ENCODE assay signal across 31 cellular contexts in genomic region chr3:29591579-29591978, GRCh38.
"Had no signal": no experiment of that assay in that cellular context is flagged by ENCODE, and none has a peak within 500 bp of the region (broad histone marks: within the 10 kb centered on the region; RNA-seq: fewer than 3 reads in every experiment).

No MANE protein-coding gene starts in this region.

- H3K27me3 Mint-ChIP-seq: activated CD4-positive, alpha-beta memory T cell treated with anti-CD3 and anti-CD28 coated beads for 36 hours; activated CD4-positive, alpha-beta T cell treated with anti-CD3 and anti-CD28 coated beads, Interleukin-2, amount 10 ng/mL, durations not matched to agents 24 days and 14 days; activated CD8-positive, alpha-beta memory T cell treated with anti-CD3 and anti-CD28 coated beads, Interleukin-2, amount 10 ng/mL, durations not matched to agents 7 days and 5 days; activated naive CD4-positive, alpha-beta T cell treated with anti-CD3 and anti-CD28 coated beads, Interleukin-2, amount 10 ng/mL, durations not matched to agents 7 days and 5 days; activated naive CD8-positive, alpha-beta T cell treated with anti-CD3 and anti-CD28 coated beads, Interleukin-2, amount 10 ng/mL, durations not matched to agents 7 days and 5 days; T-helper 17 cell had no signal

- H3K27me3 ChIP-seq: brain microvascular endothelial cell, heart right ventricle had no signal

- H3K4me3 ChIP-seq: heart right ventricle had no signal

- DNase-seq: activated CD4-positive, alpha-beta memory T cell treated with anti-CD3 and anti-CD28 coated beads for 36 hours; activated CD4-positive, alpha-beta T cell treated with anti-CD3 and anti-CD28 coated beads for 36 hours; activated CD4-positive, alpha-beta T cell treated with anti-CD3 and anti-CD28 coated beads, Interleukin-2, amount 10 ng/mL, durations not matched to agents 24 days and 14 days; activated CD4-positive, CD25-positive, alpha-beta regulatory T cell; activated CD4-positive, CD25-positive, alpha-beta regulatory T cell treated with anti-CD3 and anti-CD28 coated beads, Interleukin-2, amount 50 U/mL, for 72 hours; activated CD8-positive, alpha-beta memory T cell treated with anti-CD3 and anti-CD28 coated beads, Interleukin-2, amount 10 ng/mL, durations not matched to agents 7 days and 5 days; activated CD8-positive, alpha-beta memory T cell treated with anti-CD3 and anti-CD28 coated beads, Interleukin-2, amount 50 U/mL, for 4 hours; activated CD8-positive, alpha-beta T cell treated with anti-CD3 and anti-CD28 coated beads, Interleukin-2, amount 10 ng/mL, durations not matched to agents 7 days and 5 days; activated gamma-delta T cell; activated naive CD4-positive, alpha-beta T cell; activated naive CD4-positive, alpha-beta T cell treated with anti-CD3 and anti-CD28 coated beads, Interleukin-2, amount 10 ng/mL, durations not matched to agents 7 days and 5 days; activated naive CD8-positive, alpha-beta T cell treated with anti-CD3 and anti-CD28 coated beads, Interleukin-2, amount 10 ng/mL, durations not matched to agents 7 days and 5 days; activated T-cell treated with anti-CD3 and anti-CD28 coated beads, Interleukin-2, amount 50 U/mL, for 1 hour; activated T-cell treated with anti-CD3 and anti-CD28 coated beads, Interleukin-2, amount 50 U/mL, for 72 hours; amniotic stem cell; anterior cingulate cortex; brain microvascular endothelial cell; caudate nucleus; effector CD8-positive, alpha-beta T cell; foreskin fibroblast; heart right ventricle; T-helper 1 cell; T-helper 17 cell; T1000 had no signal

- FAIRE-seq: colon, endometrium, endothelial cell of umbilical vein, frontal cortex had no signal

- H3K4me3 Mint-ChIP-seq: activated CD4-positive, alpha-beta memory T cell treated with anti-CD3 and anti-CD28 coated beads for 36 hours; activated CD4-positive, alpha-beta T cell treated with anti-CD3 and anti-CD28 coated beads for 36 hours; activated CD4-positive, alpha-beta T cell treated with anti-CD3 and anti-CD28 coated beads, Interleukin-2, amount 10 ng/mL, durations not matched to agents 24 days and 14 days; activated CD8-positive, alpha-beta memory T cell treated with anti-CD3 and anti-CD28 coated beads, Interleukin-2, amount 10 ng/mL, durations not matched to agents 7 days and 5 days; activated CD8-positive, alpha-beta T cell treated with anti-CD3 and anti-CD28 coated beads, Interleukin-2, amount 10 ng/mL, durations not matched to agents 7 days and 5 days; activated naive CD4-positive, alpha-beta T cell treated with anti-CD3 and anti-CD28 coated beads, Interleukin-2, amount 10 ng/mL, durations not matched to agents 7 days and 5 days; activated naive CD8-positive, alpha-beta T cell treated with anti-CD3 and anti-CD28 coated beads, Interleukin-2, amount 10 ng/mL, durations not matched to agents 7 days and 5 days; activated T-cell treated with anti-CD3 and anti-CD28 coated beads, Interleukin-2, amount 50 U/mL, for 72 hours; T-helper 17 cell; T-helper 2 cell treated with Interferon-gamma antibody and Interleukin-4, amounts not matched to agents 5 μg/mL and 100 μg/mL, for 36 hours had no signal

- H3K36me3 Mint-ChIP-seq: activated CD4-positive, alpha-beta memory T cell treated with anti-CD3 and anti-CD28 coated beads for 36 hours; activated CD8-positive, alpha-beta memory T cell treated with anti-CD3 and anti-CD28 coated beads, Interleukin-2, amount 10 ng/mL, durations not matched to agents 7 days and 5 days; activated naive CD4-positive, alpha-beta T cell treated with anti-CD3 and anti-CD28 coated beads, Interleukin-2, amount 10 ng/mL, durations not matched to agents 7 days and 5 days; activated naive CD4-positive, alpha-beta T cell treated with anti-CD3 and anti-CD28 coated beads, Interleukin-2, amount 50 U/mL, for 72 hours; activated naive CD8-positive, alpha-beta T cell treated with anti-CD3 and anti-CD28 coated beads, Interleukin-2, amount 10 ng/mL, durations not matched to agents 7 days and 5 days had no signal

- H3K9me3 ChIP-seq: heart right ventricle had no signal

- H3K9me3 Mint-ChIP-seq: activated naive CD4-positive, alpha-beta T cell treated with anti-CD3 and anti-CD28 coated beads, Interleukin-2, amount 10 ng/mL, durations not matched to agents 7 days and 5 days; activated naive CD4-positive, alpha-beta T cell treated with anti-CD3 and anti-CD28 coated beads, Interleukin-2, amount 50 U/mL, for 72 hours; T-helper 2 cell treated with Interferon-gamma antibody and Interleukin-4, amounts not matched to agents 5 μg/mL and 100 μg/mL, for 36 hours had no signal

- H3K36me3 ChIP-seq: brain microvascular endothelial cell, heart right ventricle had no signal

- ATAC-seq: activated CD4-positive, alpha-beta T cell treated with anti-CD3 and anti-CD28 coated beads for 36 hours; activated CD8-positive, alpha-beta memory T cell treated with anti-CD3 and anti-CD28 coated beads, Interleukin-2, amount 10 ng/mL, durations not matched to agents 7 days and 5 days; activated CD8-positive, alpha-beta T cell treated with anti-CD3 and anti-CD28 coated beads, Interleukin-2, amount 10 ng/mL, durations not matched to agents 7 days and 5 days; activated naive CD4-positive, alpha-beta T cell treated with anti-CD3 and anti-CD28 coated beads, Interleukin-2, amount 50 U/mL, for 72 hours; activated T-cell treated with anti-CD3 and anti-CD28 coated beads, Interleukin-2, amount 50 U/mL, for 72 hours; esophagus mucosa; heart right ventricle; T-helper 17 cell had no signal

- H3K4me1 Mint-ChIP-seq: activated CD4-positive, alpha-beta T cell treated with anti-CD3 and anti-CD28 coated beads for 36 hours; activated CD4-positive, alpha-beta T cell treated with anti-CD3 and anti-CD28 coated beads, Interleukin-2, amount 10 ng/mL, durations not matched to agents 24 days and 14 days; activated CD8-positive, alpha-beta memory T cell treated with anti-CD3 and anti-CD28 coated beads, Interleukin-2, amount 10 ng/mL, durations not matched to agents 7 days and 5 days; activated naive CD4-positive, alpha-beta T cell treated with anti-CD3 and anti-CD28 coated beads, Interleukin-2, amount 10 ng/mL, durations not matched to agents 7 days and 5 days; activated naive CD8-positive, alpha-beta T cell treated with anti-CD3 and anti-CD28 coated beads, Interleukin-2, amount 10 ng/mL, durations not matched to agents 7 days and 5 days; T-helper 17 cell had no signal

- H3K27ac ChIP-seq: brain microvascular endothelial cell, heart right ventricle had no signal
